Comparison of ENCODE assay signal across 9 cellular contexts in genomic region chr3:141998674-141999290, GRCh38.
DNase-seq lines count a peak whose midpoint lies in the region; ATAC-seq and TF ChIP-seq lines count a peak whose summit lies in the region.
"Had no signal": no experiment of that assay in that cellular context is flagged by ENCODE, and none has a peak within 500 bp of the region (broad histone marks: within the 10 kb centered on the region; RNA-seq: fewer than 3 reads in every experiment).

No MANE protein-coding gene starts in this region.

- 0 out of 2 replicates have a peak, but pooled peaks cover 4% of the 10 kb centered on the region for H3F3A ChIP-seq in OCI-LY1 (ENCODE audit: insufficient read depth, low read length)

- no peaks in the 10 kb centered on the region for H3K9me2 ChIP-seq in OCI-LY1 (ENCODE audit: low read depth, low read length)

- H3K9ac ChIP-seq in OCI-LY1 (ENCODE audit: low read length): no peak overlapping the region

- no peak for DNase-seq in left ventricle myocardium inferior
- no peak for DNase-seq in left cardiac atrium
- DNase-seq in fibroblast of mammary gland (ENCODE audit: low read depth): peak; percentile 11
- no peak for DNase-seq in stimulated activated CD4-positive, alpha-beta T cell treated with anti-CD3 and anti-CD28 coated beads, Interleukin-4, amount 100 ng/mL, for 24 hours
- DNase-seq in testis: no peak

- H3K27ac ChIP-seq in left ventricle myocardium inferior (replicated peaks) (no peak overlapping the region), OCI-LY1 (ENCODE audit: low read depth, low read length, poor library complexity, severe bottlenecking) (no peak overlapping the region), testis (no peak overlapping the region)

- no peak for TF ChIP-seq POLR2A in testis (IDR thresholded peaks at IDR 0.05)

- H3K4me1 ChIP-seq in left ventricle myocardium inferior: peaks cover 15% of the 10 kb centered on the region
- H3K4me1 ChIP-seq in OCI-LY1 (ENCODE audit: insufficient read depth, low read length, severe bottlenecking): peaks cover 9% of the 10 kb centered on the region
- no peaks in the 10 kb centered on the region for H3K4me1 ChIP-seq in testis

- H3K36me3 ChIP-seq in left ventricle myocardium inferior: peaks cover 5% of the 10 kb centered on the region
- H3K36me3 ChIP-seq in OCI-LY1 (ENCODE audit: insufficient read depth, low read length): peaks cover 90% of the 10 kb centered on the region
- H3K36me3 ChIP-seq in testis (ENCODE audit: low read depth, missing control alignments): no peaks in the 10 kb centered on the region

- ATAC-seq in left cardiac atrium: no peak
- ATAC-seq in GM19397 (IDR thresholded peaks at IDR 0.05; ENCODE audit: unreplicated experiment): no peak
- no peak for ATAC-seq in GM21737 (IDR thresholded peaks at IDR 0.05; ENCODE audit: unreplicated experiment)
- ATAC-seq: sciatic nerve had no signal

- peak; percentile 39 for TF ChIP-seq CTCF in left ventricle myocardium inferior (IDR thresholded peaks at IDR 0.05; ENCODE audit: borderline replicate concordance)
- peak; percentile 47; the same call in 1 of the 2 replicates for TF ChIP-seq CTCF in OCI-LY1 (IDR thresholded peaks at IDR 0.05; ENCODE audit: low read length)
- TF ChIP-seq CTCF in fibroblast of mammary gland (conservative IDR thresholded peaks at IDR 0.05; ENCODE audit: control insufficient read depth, insufficient read depth, low read depth, low read length): peak; percentile 31
- peak in 1 of 3 experiments; percentile 21 for TF ChIP-seq CTCF in testis (IDR thresholded peaks at IDR 0.05)

- intact Hi-C loops in left ventricle myocardium inferior (cut with micrococcal nuclease) (no loop called here), left cardiac atrium (cut with DNase I) (no loop called here), testis (cut with DNase I; ENCODE audit: low total_unique reads) (no loop called here)

- WGBS in testis, 2 donors: 77 to 78% methylated on average over 4 of the region's 4 CpGs

- H3K27me3 ChIP-seq in left ventricle myocardium inferior (ENCODE audit: low read depth): no peaks in the 10 kb centered on the region
- no peaks in the 10 kb centered on the region for H3K27me3 ChIP-seq in OCI-LY1 (ENCODE audit: insufficient read depth, low read length)
- no peaks in the 10 kb centered on the region for H3K27me3 ChIP-seq in testis

- no peaks in the 10 kb centered on the region for H3K9me3 ChIP-seq in left ventricle myocardium inferior (replicated peaks)
- H3K9me3 ChIP-seq in OCI-LY1 (ENCODE audit: low read length): no peaks in the 10 kb centered on the region
- H3K9me3 ChIP-seq in testis: no peaks in the 10 kb centered on the region

- peaks cover 86% of the 10 kb centered on the region for H3K79me2 ChIP-seq in OCI-LY1 (ENCODE audit: insufficient read depth, low read length)

- H3K4me3 ChIP-seq in left ventricle myocardium inferior (no peak overlapping the region), OCI-LY1 (ENCODE audit: low read depth, low read length, poor library complexity, severe bottlenecking) (no peak overlapping the region), fibroblast of mammary gland (ENCODE audit: control insufficient read depth, low read depth, low read length) (no peak overlapping the region), testis (no peak overlapping the region)

- no peak overlapping the region for H3K4me2 ChIP-seq in OCI-LY1 (ENCODE audit: low read length)

- no peaks in the 10 kb centered on the region for H4K20me1 ChIP-seq in OCI-LY1 (ENCODE audit: insufficient read depth, low read length)

- no peak overlapping the region for H2AFZ ChIP-seq in OCI-LY1 (ENCODE audit: low read length)
